In genomic region chr7:107564553-107565298, GRCh38 we compare ENCODE assay signal across 8 cellular contexts. TPM values are rescaled to one million over a fixed set of nuclear protein-coding genes. Genes with fewer than 3 reads are reported as not detected.
DNase-seq lines count a peak whose midpoint lies in the region; ATAC-seq, FAIRE-seq and TF ChIP-seq lines count a peak whose summit lies in the region.

No MANE protein-coding gene starts in this region.

- peaks cover 54% of the 10 kb centered on the region for H3K4me1 Mint-ChIP-seq in activated naive CD4-positive, alpha-beta T cell treated with anti-CD3 and anti-CD28 coated beads for 36 hours (ENCODE audit: low read depth)
- H3K4me1 Mint-ChIP-seq in activated B cell treated with CpG ODN at 0.5 μM for 24 hours, result peaks cover 41% of the 10 kb centered on the region

- H3K27ac ChIP-seq in right cardiac atrium (ENCODE audit: low read length), result no peak overlapping the region
- peak overlapping the region; percentile 97 to 99 for H3K27ac ChIP-seq in small intestine (ENCODE audit: low read depth in 1 of 2, low read length in 1 of 2)

- no peaks in the 10 kb centered on the region for H3K27me3 ChIP-seq in right cardiac atrium (ENCODE audit: control insufficient read depth, insufficient read depth)
- no peaks in the 10 kb centered on the region for H3K27me3 ChIP-seq in small intestine (ENCODE audit: control insufficient read depth in 2 of 2, insufficient read depth in 2 of 2, low read length in 2 of 2)

- no peak for FAIRE-seq in small intestine (lab: Jason Lieb, UNC)

- intact Hi-C loops in activated naive CD4-positive, alpha-beta T cell treated with anti-CD3 and anti-CD28 coated beads for 36 hours (cut with micrococcal nuclease), result loop anchor here (1.0 to 5.0 kb wide), 3 partner anchors 160 to 963 kb away; partner anchors contain the start of gene PNPLA8
- intact Hi-C loops in activated B cell treated with CpG ODN at 0.5 μM for 24 hours (cut with micrococcal nuclease) (loop anchor here (1.0 to 5.0 kb wide), 4 partner anchors 73 to 397 kb away; partner anchors contain the start of genes DLD and HBP1), right cardiac atrium (cut with DNase I) (no loop called here)

- CTCF ChIA-PET in activated naive CD4-positive, alpha-beta T cell treated with anti-CD3 and anti-CD28 coated beads for 36 hours (lab: Charles Lee), result interaction anchor here (1.3 to 1.4 kb wide), 3 partner anchors 15 to 179 kb away, joined by 3 to 4 read pairs (median 4); partner anchors contain the start of gene BCAP29
- CTCF ChIA-PET in activated B cell treated with CpG ODN at 0.5 μM for 24 hours (lab: Charles Lee), result interaction anchor here (1.2 to 2.6 kb wide), 2 partner anchors 15 to 97 kb away, joined by 4 to 10 read pairs; partner anchors contain the start of gene SLC26A4

- no peak for TF ChIP-seq CTCF in activated B cell treated with CpG ODN at 0.5 μM for 24 hours (IDR thresholded peaks at IDR 0.05)

- peak overlapping the region; percentile 80 for H3K4me3 ChIP-seq in right cardiac atrium (ENCODE audit: low read length)
- peak overlapping the region; percentile 81 to 87 for H3K4me3 ChIP-seq in small intestine (ENCODE audit: low read depth in 1 of 2, low read length in 2 of 2)

- H3K9me3 ChIP-seq in right cardiac atrium (ENCODE audit: control insufficient read depth, low read length) (no peaks in the 10 kb centered on the region), small intestine (ENCODE audit: control insufficient read depth, low read depth) (no peaks in the 10 kb centered on the region)

- H3K4me1 ChIP-seq in right cardiac atrium (ENCODE audit: control insufficient read depth, insufficient read depth, low read length) (no peaks in the 10 kb centered on the region), small intestine (ENCODE audit: control insufficient read depth in 2 of 2, insufficient read depth in 1 of 2, low read depth in 1 of 2, low read length in 1 of 2) (peaks cover 0 to 7% of the 10 kb centered on the region in 2 donors)

- peak overlapping the region; percentile 82 for H3K4me3 Mint-ChIP-seq in activated naive CD4-positive, alpha-beta T cell treated with anti-CD3 and anti-CD28 coated beads for 36 hours
- peak overlapping the region; percentile 93 for H3K4me3 Mint-ChIP-seq in activated B cell treated with CpG ODN at 0.5 μM for 24 hours

- POLR2A ChIA-PET in activated B cell treated with CpG ODN at 0.5 μM for 24 hours (lab: Charles Lee), result interaction anchor here (0.7 to 3.0 kb wide), 12 partner anchors 8 to 397 kb away, joined by 3 to 28 read pairs (median 5); partner anchors contain the start of genes BCAP29, CBLL1 and SLC26A4

- no peaks in the 10 kb centered on the region for H3K36me3 ChIP-seq in small intestine (ENCODE audit: control insufficient read depth in 2 of 2, insufficient read depth in 2 of 2, low read length in 2 of 2)

- H3K36me3 Mint-ChIP-seq in activated naive CD4-positive, alpha-beta T cell treated with anti-CD3 and anti-CD28 coated beads for 36 hours (ENCODE audit: low read depth), result peaks cover 15% of the 10 kb centered on the region
- peaks cover 9% of the 10 kb centered on the region for H3K36me3 Mint-ChIP-seq in activated B cell treated with CpG ODN at 0.5 μM for 24 hours (ENCODE audit: low read depth)

- H3K27me3 Mint-ChIP-seq in activated naive CD4-positive, alpha-beta T cell treated with anti-CD3 and anti-CD28 coated beads for 36 hours (ENCODE audit: low read depth), result no peaks in the 10 kb centered on the region
- no peaks in the 10 kb centered on the region for H3K27me3 Mint-ChIP-seq in activated B cell treated with CpG ODN at 0.5 μM for 24 hours

- ATAC-seq in activated B cell treated with CpG ODN at 0.5 μM for 24 hours (ENCODE audit: low read depth) (no peak), right cardiac atrium (no peak), HG03139 (IDR thresholded peaks at IDR 0.05; ENCODE audit: unreplicated experiment) (no peak)

- DNase-seq in activated naive CD4-positive, alpha-beta T cell treated with anti-CD3 and anti-CD28 coated beads for 36 hours, result no peak
- DNase-seq in activated naive CD4-positive, alpha-beta T cell treated with Interleukin-2 at 50 U/mL for 16 hours, result no peak
- DNase-seq in activated B cell treated with CpG ODN at 0.5 μM for 24 hours (no peak), right cardiac atrium (no peak), small intestine (no peak), NCI-H187 treated with DMSO at 0.1 percent for 48 hours (lab: John Stamatoyannopoulos, UW) (no peak), amygdala (lab: John Stamatoyannopoulos, UW) (no peak)

- H3K9me3 Mint-ChIP-seq in activated naive CD4-positive, alpha-beta T cell treated with anti-CD3 and anti-CD28 coated beads for 36 hours, result no peaks in the 10 kb centered on the region
- H3K9me3 Mint-ChIP-seq in activated B cell treated with CpG ODN at 0.5 μM for 24 hours, result no peaks in the 10 kb centered on the region

- H3K27ac Mint-ChIP-seq in activated naive CD4-positive, alpha-beta T cell treated with anti-CD3 and anti-CD28 coated beads for 36 hours, result peak overlapping the region; percentile 92
- H3K27ac Mint-ChIP-seq in activated B cell treated with CpG ODN at 0.5 μM for 24 hours, result peak overlapping the region; percentile 82

- WGBS in right cardiac atrium, result 45% methylated on average over 9 of the region's 9 CpGs
- WGBS in small intestine, 3 donors, result 23 to 45% (median 35%) methylated on average over 9 of the region's 9 CpGs

RNA-seq across cellular contexts. Expression of gene DUS4L, which starts 1.0 kb away (rescaled TPM):
- 10 to 100 TPM; 10.8 to 12.3 TPM for total RNA-seq in activated naive CD4-positive, alpha-beta T cell treated with anti-CD3 and anti-CD28 coated beads for 36 hours
- 11.0 and 14.6 TPM in 2 replicates for total RNA-seq in activated B cell treated with CpG ODN at 0.5 μM for 24 hours
- 1 to 10 TPM; 6.8 to 8.4 (median 7.9) TPM for total RNA-seq in right cardiac atrium
- polyA plus RNA-seq in right cardiac atrium, result 6.1 TPM
- 1 to 10 TPM; 3.5 to 4.7 (median 3.8) TPM for polyA plus RNA-seq in small intestine

RNA-seq across cellular contexts. Expression of gene COG5, which starts 1.0 kb away (rescaled TPM):
- total RNA-seq in activated naive CD4-positive, alpha-beta T cell treated with anti-CD3 and anti-CD28 coated beads for 36 hours, result 10 to 100 TPM; 52.0 to 62.8 TPM
- total RNA-seq in activated B cell treated with CpG ODN at 0.5 μM for 24 hours (40.6 and 47.0 TPM in 2 replicates), right cardiac atrium (10 to 100 TPM; 40.6 to 59.2 (median 46.7) TPM)
- polyA plus RNA-seq in right cardiac atrium (18.5 TPM), small intestine (10 to 100 TPM; 10.3 to 13.4 (median 11.6) TPM)

RNA-seq across cellular contexts. Expression of gene BCAP29, which starts 15.3 kb away (rescaled TPM):
- total RNA-seq in activated naive CD4-positive, alpha-beta T cell treated with anti-CD3 and anti-CD28 coated beads for 36 hours, result 10 to 100 TPM; 18.9 to 21.0 TPM
- total RNA-seq in activated B cell treated with CpG ODN at 0.5 μM for 24 hours, result 23.9 and 24.9 TPM in 2 replicates
- total RNA-seq in right cardiac atrium, result 100 to 1,000 TPM in 2 of 4 donors, 10 to 100 TPM in 2; 91.8 to 107 (median 103) TPM
- polyA plus RNA-seq in right cardiac atrium, result 53.8 TPM
- polyA plus RNA-seq in small intestine, result 10 to 100 TPM; 16.8 to 39.6 (median 18.6) TPM

Comparison
In these comparisons a context has a peak if more than half of its experiments do, and no peak if none do; other contexts are left out.
1. intact Hi-C loops: an anchor here in activated naive CD4-positive, alpha-beta T cell treated with anti-CD3 and anti-CD28 coated beads for 36 hours (1.0 to 5.0 kb wide) and activated B cell treated with CpG ODN at 0.5 μM for 24 hours (1.0 to 5.0 kb wide); none called in right cardiac atrium.